In genomic region chr12:62602445-62603060, GRCh38 we compare ENCODE assay signal across 8 cellular contexts.
DNase-seq lines count a peak whose midpoint lies in the region; ATAC-seq and TF ChIP-seq lines count a peak whose summit lies in the region.

No MANE protein-coding gene starts in this region.

- peaks cover 40% of the 10 kb centered on the region for H3K4me1 Mint-ChIP-seq in activated T-cell treated with anti-CD3 and anti-CD28 coated beads, Interleukin-2, amount 50 U/mL, for 24 hours (ENCODE audit: low read depth)

- H3K9me3 Mint-ChIP-seq in activated T-cell treated with anti-CD3 and anti-CD28 coated beads, Interleukin-2, amount 50 U/mL, for 24 hours = no peaks in the 10 kb centered on the region

- ATAC-seq in GM21619 (IDR thresholded peaks at IDR 0.05; ENCODE audit: unreplicated experiment) = peak; percentile 65
- peak; percentile 83 for ATAC-seq in esophagus mucosa

- TF ChIP-seq EP300 in Ishikawa (IDR thresholded peaks at IDR 0.05; ENCODE audit: borderline replicate concordance) = peak; percentile 42

- no peak for TF ChIP-seq RAD21 in Ishikawa (IDR thresholded peaks at IDR 0.05; ENCODE audit: low read depth)

- H3K36me3 Mint-ChIP-seq in activated T-cell treated with anti-CD3 and anti-CD28 coated beads, Interleukin-2, amount 50 U/mL, for 24 hours (ENCODE audit: low read depth) = peaks cover 29% of the 10 kb centered on the region

- H3K36me3 ChIP-seq in muscle layer of duodenum (ENCODE audit: control insufficient read depth in 1 of 2, insufficient read depth in 2 of 2, low read length in 2 of 2) = peaks cover 0 to 11% of the 10 kb centered on the region in 2 donors

- H3K27me3 Mint-ChIP-seq in activated T-cell treated with anti-CD3 and anti-CD28 coated beads, Interleukin-2, amount 50 U/mL, for 24 hours = no peaks in the 10 kb centered on the region

- peak; percentile 87 for DNase-seq in DMS153 (lab: John Stamatoyannopoulos, UW)
- peak; percentile 51 for DNase-seq in OCI-M2 (lab: John Stamatoyannopoulos, UW; ENCODE audit: unreplicated experiment)
- peak; percentile 94 for DNase-seq in activated T-cell treated with anti-CD3 and anti-CD28 coated beads, Interleukin-2, amount 50 U/mL, for 24 hours
- DNase-seq in stimulated activated CD8-positive, alpha-beta memory T cell treated with anti-CD3 and anti-CD28 coated beads, Interleukin-7, amount 100 ng/mL, for 24 hours (ENCODE audit: low read depth) = peak; percentile 68

- H3K4me1 ChIP-seq in muscle layer of duodenum (ENCODE audit: control insufficient read depth in 1 of 2, insufficient read depth in 2 of 2, low read length in 2 of 2) = peaks cover 0 to 6% of the 10 kb centered on the region in 2 donors

- H3K27ac Mint-ChIP-seq in activated T-cell treated with anti-CD3 and anti-CD28 coated beads, Interleukin-2, amount 50 U/mL, for 24 hours = peak overlapping the region; percentile 99

- H3K9me3 ChIP-seq in muscle layer of duodenum (ENCODE audit: control insufficient read depth in 1 of 2, low read length in 2 of 2) = no peaks in the 10 kb centered on the region

- peak overlapping the region; percentile 95 for H3K27ac ChIP-seq in muscle layer of duodenum (ENCODE audit: low read length)

- no peaks in the 10 kb centered on the region for H3K27me3 ChIP-seq in muscle layer of duodenum (ENCODE audit: low read depth, low read length)

- H3K4me3 ChIP-seq in muscle layer of duodenum (ENCODE audit: low read depth in 1 of 2, low read length in 2 of 2) = peak overlapping the region; percentile 90 to 93

- H3K4me3 Mint-ChIP-seq in activated T-cell treated with anti-CD3 and anti-CD28 coated beads, Interleukin-2, amount 50 U/mL, for 24 hours = peak overlapping the region; percentile 84

TF ChIP-seq in Ishikawa, 13 proteins besides CTCF, POLR2A, EP300 and RAD21:
- 0 out of 2 replicates have a peak, but pooled peaks have one; percentile 62 for TF ChIP-seq EGR1 (IDR thresholded peaks at IDR 0.05)
- peak; percentile 97 for TF ChIP-seq YY1 (IDR thresholded peaks at IDR 0.05; ENCODE audit: low read depth)
- TF ChIP-seq MAX (IDR thresholded peaks at IDR 0.05) = peak; percentile 96
- TF ChIP-seq USF1 (IDR thresholded peaks at IDR 0.05) = peak; percentile 98
- no peak for TF ChIP-seq REST (IDR thresholded peaks at IDR 0.05; ENCODE audit: low read depth)
- no peak; the same call in 1 of the 2 replicates for TF ChIP-seq TEAD4 (IDR thresholded peaks at IDR 0.05)
- no peak; the same call in 1 of the 2 replicates for TF ChIP-seq FOXM1 (IDR thresholded peaks at IDR 0.05; ENCODE audit: borderline replicate concordance, low read depth)
- TF ChIP-seq CREB1 (IDR thresholded peaks at IDR 0.05; ENCODE audit: low read depth) = peak; percentile 52
- peak; percentile 67 for TF ChIP-seq ZBTB7A (IDR thresholded peaks at IDR 0.05; ENCODE audit: low read depth)
- TF ChIP-seq NFIC (IDR thresholded peaks at IDR 0.05) = peak; percentile 34; the same call in 1 of the 2 replicates
- TF ChIP-seq CEBPB (IDR thresholded peaks at IDR 0.05) = peak; percentile 2; the same call in 1 of the 2 replicates
- TF ChIP-seq TAF1 (IDR thresholded peaks at IDR 0.05; ENCODE audit: low read depth) = peak; percentile 87
- TF ChIP-seq TCF12 (IDR thresholded peaks at IDR 0.05; ENCODE audit: low read depth) = peak; percentile 69

Comparison
In these comparisons a context has a peak if more than half of its experiments do, and no peak if none do; other contexts are left out.
1. Peak in every context shown above with its lines: DNase-seq, ATAC-seq, H3K4me3 ChIP-seq and H3K27ac ChIP-seq.